In the genomic region with DNA sequence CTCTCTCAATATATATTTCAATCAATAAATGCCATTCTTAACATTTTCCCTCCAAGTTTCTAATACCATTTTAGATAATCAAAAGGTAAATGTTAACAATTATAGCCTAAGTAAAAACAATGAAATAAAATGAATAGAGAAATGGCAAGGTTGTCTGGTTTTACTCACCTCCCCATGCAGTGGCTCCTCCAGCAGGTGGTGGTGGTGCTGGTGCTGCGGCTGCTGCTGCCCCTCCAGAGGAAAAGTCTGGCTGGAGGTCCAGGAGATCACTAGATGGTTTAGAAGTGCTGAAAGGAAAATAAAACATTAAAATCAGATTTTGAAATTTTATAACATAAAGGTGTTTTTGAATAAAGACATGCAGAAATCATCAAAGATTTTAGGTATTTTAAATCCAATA, we compare ENCODE assay signal across 1 cellular context.
TF ChIP-seq lines count a peak whose summit lies in the region.

No MANE protein-coding gene starts in this region.

TF ChIP-seq in H1, 55 proteins besides CTCF, POLR2A, EP300 and RAD21:
- TF ChIP-seq, protein P1, sequence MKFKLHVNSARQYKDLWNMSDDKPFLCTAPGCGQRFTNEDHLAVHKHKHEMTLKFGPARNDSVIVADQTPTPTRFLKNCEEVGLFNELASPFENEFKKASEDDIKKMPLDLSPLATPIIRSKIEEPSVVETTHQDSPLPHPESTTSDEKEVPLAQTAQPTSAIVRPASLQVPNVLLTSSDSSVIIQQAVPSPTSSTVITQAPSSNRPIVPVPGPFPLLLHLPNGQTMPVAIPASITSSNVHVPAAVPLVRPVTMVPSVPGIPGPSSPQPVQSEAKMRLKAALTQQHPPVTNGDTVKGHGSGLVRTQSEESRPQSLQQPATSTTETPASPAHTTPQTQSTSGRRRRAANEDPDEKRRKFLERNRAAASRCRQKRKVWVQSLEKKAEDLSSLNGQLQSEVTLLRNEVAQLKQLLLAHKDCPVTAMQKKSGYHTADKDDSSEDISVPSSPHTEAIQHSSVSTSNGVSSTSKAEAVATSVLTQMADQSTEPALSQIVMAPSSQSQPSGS (IDR thresholded peaks at IDR 0.05; ENCODE audit: low read length), result no peak
- TF ChIP-seq JUND (IDR thresholded peaks at IDR 0.05; ENCODE audit: low read length), result no peak
